In genomic region chr5:119329701-119330100, GRCh38 we compare ENCODE assay signal across 16 cellular contexts. TPM values are rescaled to one million over a fixed set of nuclear protein-coding genes. Genes with fewer than 3 reads are reported as not detected.
DNase-seq lines count a peak whose midpoint lies in the region; ATAC-seq and TF ChIP-seq lines count a peak whose summit lies in the region.
"Had no signal": no experiment of that assay in that cellular context is flagged by ENCODE, and none has a peak within 500 bp of the region (broad histone marks: within the 10 kb centered on the region; RNA-seq: fewer than 3 reads in every experiment).

No MANE protein-coding gene starts in this region.

- CTCF ChIA-PET in activated CD8-positive, alpha-beta T cell treated with anti-CD3 and anti-CD28 coated beads, Interleukin-2, amount 10 ng/mL, durations not matched to agents 7 days and 5 days (lab: Charles Lee) = interaction anchor here (0.8 to 21.9 kb wide), 7 partner anchors 9 to 340 kb away, joined by 3 to 274 read pairs (median 5); partner anchors contain the start of gene DMXL1

- H3K9me3 ChIP-seq in suprapubic skin = no peaks in the 10 kb centered on the region
- H3K9me3 ChIP-seq: gastrocnemius medialis, MG63 had no signal

- no peak for DNase-seq in activated T-cell treated with anti-CD3 and anti-CD28 coated beads, Interleukin-2, amount 50 U/mL, for 4 hours
- no peak for DNase-seq in activated T-cell treated with anti-CD3 and anti-CD28 coated beads, Interleukin-2, amount 50 U/mL, for 1 hour
- no peak for DNase-seq in activated CD8-positive, alpha-beta T cell treated with anti-CD3 and anti-CD28 coated beads, Interleukin-2, amount 10 ng/mL, durations not matched to agents 7 days and 5 days
- DNase-seq in memory B cell (ENCODE audit: low spot score in 2 of 2) = no peak
- no peak for DNase-seq in suprapubic skin (ENCODE audit: low spot score in 2 of 2)
- no peak for DNase-seq in GM19238 (ENCODE audit: insufficient read length, low spot score)
- DNase-seq: ACHN, aorta, gastrocnemius medialis, GM23248, MG63, NCI-H226, PC-9 had no signal

- TF ChIP-seq EP300 in suprapubic skin (IDR thresholded peaks at IDR 0.05) = no peak

- peak overlapping the region; percentile 23 for H3K27ac ChIP-seq in suprapubic skin
- H3K27ac ChIP-seq: gastrocnemius medialis, GM23248, PC-9 had no signal

- peaks cover 51% of the 10 kb centered on the region for H3K4me1 ChIP-seq in suprapubic skin
- H3K4me1 ChIP-seq: gastrocnemius medialis had no signal

- peaks cover 89% of the 10 kb centered on the region for H3K4me1 Mint-ChIP-seq in activated T-cell treated with anti-CD3 and anti-CD28 coated beads, Interleukin-2, amount 50 U/mL, for 4 hours (ENCODE audit: low read depth)
- H3K4me1 Mint-ChIP-seq in activated CD8-positive, alpha-beta T cell treated with anti-CD3 and anti-CD28 coated beads, Interleukin-2, amount 10 ng/mL, durations not matched to agents 7 days and 5 days (ENCODE audit: low read depth) = peaks cover 81% of the 10 kb centered on the region
- peaks cover 62% of the 10 kb centered on the region for H3K4me1 Mint-ChIP-seq in memory B cell

- no peak overlapping the region for H3K4me3 ChIP-seq in suprapubic skin
- H3K4me3 ChIP-seq: gastrocnemius medialis, GM23248, MG63, PC-9 had no signal

- H3K4me3 Mint-ChIP-seq in activated T-cell treated with anti-CD3 and anti-CD28 coated beads, Interleukin-2, amount 50 U/mL, for 4 hours = peak overlapping the region; percentile 59
- H3K4me3 Mint-ChIP-seq in activated CD8-positive, alpha-beta T cell treated with anti-CD3 and anti-CD28 coated beads, Interleukin-2, amount 10 ng/mL, durations not matched to agents 7 days and 5 days = peak overlapping the region; percentile 68
- H3K4me3 Mint-ChIP-seq in memory B cell = no peak overlapping the region
- H3K4me3 Mint-ChIP-seq: neural crest cell had no signal

- no peaks in the 10 kb centered on the region for H3K9me3 Mint-ChIP-seq in activated T-cell treated with anti-CD3 and anti-CD28 coated beads, Interleukin-2, amount 50 U/mL, for 4 hours
- H3K9me3 Mint-ChIP-seq in activated CD8-positive, alpha-beta T cell treated with anti-CD3 and anti-CD28 coated beads, Interleukin-2, amount 10 ng/mL, durations not matched to agents 7 days and 5 days (ENCODE audit: insufficient read depth) = no peaks in the 10 kb centered on the region
- no peaks in the 10 kb centered on the region for H3K9me3 Mint-ChIP-seq in memory B cell
- H3K9me3 Mint-ChIP-seq: neural crest cell had no signal

- H3K36me3 Mint-ChIP-seq in activated T-cell treated with anti-CD3 and anti-CD28 coated beads, Interleukin-2, amount 50 U/mL, for 4 hours (ENCODE audit: insufficient read depth) = peaks cover 14% of the 10 kb centered on the region
- peaks cover 39% of the 10 kb centered on the region for H3K36me3 Mint-ChIP-seq in activated CD8-positive, alpha-beta T cell treated with anti-CD3 and anti-CD28 coated beads, Interleukin-2, amount 10 ng/mL, durations not matched to agents 7 days and 5 days (ENCODE audit: low read depth)
- peaks cover 12% of the 10 kb centered on the region for H3K36me3 Mint-ChIP-seq in memory B cell

- peak overlapping the region; percentile 95 for H3K27ac Mint-ChIP-seq in activated CD8-positive, alpha-beta T cell treated with anti-CD3 and anti-CD28 coated beads, Interleukin-2, amount 10 ng/mL, durations not matched to agents 7 days and 5 days
- peak overlapping the region; percentile 93 for H3K27ac Mint-ChIP-seq in memory B cell

- ATAC-seq in activated T-cell treated with anti-CD3 and anti-CD28 coated beads, Interleukin-2, amount 50 U/mL, for 4 hours = no peak
- no peak for ATAC-seq in activated CD8-positive, alpha-beta T cell treated with anti-CD3 and anti-CD28 coated beads, Interleukin-2, amount 10 ng/mL, durations not matched to agents 7 days and 5 days
- ATAC-seq in memory B cell (ENCODE audit: low read depth) = no peak
- no peak for ATAC-seq in HG03135 (IDR thresholded peaks at IDR 0.05; ENCODE audit: unreplicated experiment)
- no peak for ATAC-seq in GM21447 (IDR thresholded peaks at IDR 0.05; ENCODE audit: unreplicated experiment)
- ATAC-seq: gastrocnemius medialis had no signal

- POLR2A ChIA-PET in activated CD8-positive, alpha-beta T cell treated with anti-CD3 and anti-CD28 coated beads, Interleukin-2, amount 10 ng/mL, durations not matched to agents 7 days and 5 days (lab: Charles Lee) = interaction anchor here (0.7 to 19.3 kb wide), 5 partner anchors 10 to 62 kb away, joined by 4 to 280 read pairs (median 5); partner anchors contain the start of gene TNFAIP8

- no peaks in the 10 kb centered on the region for H3K36me3 ChIP-seq in suprapubic skin
- H3K36me3 ChIP-seq: gastrocnemius medialis, MG63 had no signal

- no peaks in the 10 kb centered on the region for H3K27me3 ChIP-seq in suprapubic skin
- H3K27me3 ChIP-seq: gastrocnemius medialis, MG63 had no signal

- 85% methylated on average over 5 of the region's 5 CpGs for WGBS in suprapubic skin

- TF ChIP-seq CTCF in suprapubic skin (IDR thresholded peaks at IDR 0.05) = no peak

- no peaks in the 10 kb centered on the region for H3K27me3 Mint-ChIP-seq in activated T-cell treated with anti-CD3 and anti-CD28 coated beads, Interleukin-2, amount 50 U/mL, for 4 hours (ENCODE audit: low read depth)
- H3K27me3 Mint-ChIP-seq in activated CD8-positive, alpha-beta T cell treated with anti-CD3 and anti-CD28 coated beads, Interleukin-2, amount 10 ng/mL, durations not matched to agents 7 days and 5 days (ENCODE audit: low read depth) = no peaks in the 10 kb centered on the region
- no peaks in the 10 kb centered on the region for H3K27me3 Mint-ChIP-seq in memory B cell

- no peak for TF ChIP-seq POLR2A in suprapubic skin (IDR thresholded peaks at IDR 0.05)

RNA-seq across cellular contexts. Expression of gene TNFAIP8, which starts 26.1 kb away (rescaled TPM):
- total RNA-seq in activated T-cell treated with anti-CD3 and anti-CD28 coated beads, Interleukin-2, amount 50 U/mL, for 4 hours = 100 to 1,000 TPM; 275 to 314 (median 282) TPM
- total RNA-seq in activated CD8-positive, alpha-beta T cell treated with anti-CD3 and anti-CD28 coated beads, Interleukin-2, amount 10 ng/mL, durations not matched to agents 7 days and 5 days = 100 to 1,000 TPM; 123 to 127 TPM
- total RNA-seq in suprapubic skin = 10 to 100 TPM; 37.2 to 49.1 (median 43.3) TPM
